ENCODE assay signal across 1 cellular context in the genomic region with DNA sequence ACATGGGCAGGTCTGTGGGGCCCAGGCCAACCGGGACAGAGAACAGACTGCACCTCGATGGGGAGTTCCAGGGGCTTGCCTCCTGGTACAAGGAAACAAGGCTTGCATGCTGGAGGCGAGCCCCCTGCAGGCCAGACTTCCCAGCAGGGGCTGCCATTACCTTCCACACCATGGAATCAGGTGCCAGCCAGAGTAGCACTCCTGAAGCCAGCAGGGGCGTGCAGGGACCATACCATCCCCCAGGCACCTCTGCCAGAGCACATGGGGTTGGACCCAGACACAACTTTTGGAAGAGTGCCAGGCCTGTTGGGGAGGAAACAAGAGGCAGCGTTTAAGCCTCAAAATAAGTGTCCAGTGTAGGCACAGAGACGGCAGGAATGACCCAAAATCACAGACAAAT.
TF ChIP-seq lines count a peak whose summit lies in the region.

No MANE protein-coding gene starts in this region.

TF ChIP-seq in SK-N-SH treated with all-trans-retinoic acid at 6 μM for 48 hours, 23 proteins besides CTCF, POLR2A, EP300 and RAD21 (continued from another document):
- TF ChIP-seq PATZ1 (CRISPR knock-in tag; IDR thresholded peaks at IDR 0.05; ENCODE audit: borderline replicate concordance) (no peak), ARNTL (CRISPR knock-in tag; IDR thresholded peaks at IDR 0.05; ENCODE audit: borderline replicate concordance, low read depth) (no peak), BACH2 (CRISPR knock-in tag; IDR thresholded peaks at IDR 0.05; ENCODE audit: borderline replicate concordance) (no peak), CREB5 (CRISPR knock-in tag; IDR thresholded peaks at IDR 0.05; ENCODE audit: low read depth) (no peak), CSDC2 (CRISPR knock-in tag; IDR thresholded peaks at IDR 0.05) (no peak), OSR1 (CRISPR knock-in tag; IDR thresholded peaks at IDR 0.05) (no peak)
TF ChIP-seq in SK-N-SH treated with all-trans-retinoic acid at 6 μM for 48 hours: peak in this region for 0.
